Comparison of ENCODE assay signal across 23 cellular contexts in genomic region chr18:13503839-13504238, GRCh38.
"Had no signal": no experiment of that assay in that cellular context is flagged by ENCODE, and none has a peak within 500 bp of the region (broad histone marks: within the 10 kb centered on the region; RNA-seq: fewer than 3 reads in every experiment).

No MANE protein-coding gene starts in this region.

- H3K27me3 Mint-ChIP-seq: activated CD4-positive, alpha-beta memory T cell treated with anti-CD3 and anti-CD28 coated beads, Interleukin-2, amount 10 ng/mL, durations not matched to agents 7 days and 5 days; activated CD4-positive, alpha-beta T cell treated with anti-CD3 and anti-CD28 coated beads, Interleukin-2, amount 10 ng/mL, durations not matched to agents 7 days and 5 days; activated naive CD8-positive, alpha-beta T cell; activated T-helper 17 cell treated with anti-CD3 and anti-CD28 coated beads, Interleukin-2, amount 50 U/mL, for 72 hours; T-helper 17 cell had no signal

- H3K27ac Mint-ChIP-seq: activated CD4-positive, alpha-beta memory T cell treated with anti-CD3 and anti-CD28 coated beads, Interleukin-2, amount 10 ng/mL, durations not matched to agents 7 days and 5 days; activated CD4-positive, alpha-beta T cell treated with anti-CD3 and anti-CD28 coated beads, Interleukin-2, amount 10 ng/mL, durations not matched to agents 7 days and 5 days; activated naive CD4-positive, alpha-beta T cell treated with anti-CD3 and anti-CD28 coated beads for 36 hours; activated naive CD8-positive, alpha-beta T cell; activated T-helper 17 cell treated with anti-CD3 and anti-CD28 coated beads, Interleukin-2, amount 50 U/mL, for 72 hours; WTC11 had no signal

- DNase-seq: activated CD4-positive, alpha-beta memory T cell treated with anti-CD3 and anti-CD28 coated beads, Interleukin-2, amount 10 ng/mL, durations not matched to agents 7 days and 5 days; activated CD4-positive, alpha-beta T cell treated with anti-CD3 and anti-CD28 coated beads, Interleukin-2, amount 10 ng/mL, durations not matched to agents 7 days and 5 days; activated CD4-positive, CD25-positive, alpha-beta regulatory T cell treated with anti-CD3 and anti-CD28 coated beads, Interleukin-2, amount 50 U/mL, for 72 hours; activated gamma-delta T cell; activated naive CD4-positive, alpha-beta T cell treated with anti-CD3 and anti-CD28 coated beads for 36 hours; activated T-cell treated with anti-CD3 and anti-CD28 coated beads for 4 hours; activated T-cell treated with anti-CD3 and anti-CD28 coated beads, Interleukin-2, amount 50 U/mL, for 48 hours; brain microvascular endothelial cell; Kasumi-1; KBM-7; NCI-H1105 treated with DMSO at 0.1 percent for 48 hours; NCI-H1436 treated with DMSO at 0.1 percent for 48 hours; NCI-H187; NCI-H2081; NCI-H446 treated with DMSO at 0.1 percent for 48 hours; NCI-H524 treated with DMSO at 0.1 percent for 48 hours; NCI-H82; SIG-M5; T-helper 17 cell; T-helper 9 cell had no signal

- H3K9me3 Mint-ChIP-seq: activated T-helper 17 cell treated with anti-CD3 and anti-CD28 coated beads, Interleukin-2, amount 50 U/mL, for 72 hours had no signal

- ATAC-seq: activated T-helper 17 cell treated with anti-CD3 and anti-CD28 coated beads, Interleukin-2, amount 50 U/mL, for 72 hours; T-helper 17 cell; WTC11 had no signal

- H3K4me3 Mint-ChIP-seq: activated CD4-positive, alpha-beta memory T cell treated with anti-CD3 and anti-CD28 coated beads, Interleukin-2, amount 10 ng/mL, durations not matched to agents 7 days and 5 days; activated CD4-positive, alpha-beta T cell treated with anti-CD3 and anti-CD28 coated beads, Interleukin-2, amount 10 ng/mL, durations not matched to agents 7 days and 5 days; activated naive CD4-positive, alpha-beta T cell treated with anti-CD3 and anti-CD28 coated beads for 36 hours; activated naive CD8-positive, alpha-beta T cell; activated T-helper 17 cell treated with anti-CD3 and anti-CD28 coated beads, Interleukin-2, amount 50 U/mL, for 72 hours; T-helper 17 cell; WTC11 had no signal
